In the genomic region with DNA sequence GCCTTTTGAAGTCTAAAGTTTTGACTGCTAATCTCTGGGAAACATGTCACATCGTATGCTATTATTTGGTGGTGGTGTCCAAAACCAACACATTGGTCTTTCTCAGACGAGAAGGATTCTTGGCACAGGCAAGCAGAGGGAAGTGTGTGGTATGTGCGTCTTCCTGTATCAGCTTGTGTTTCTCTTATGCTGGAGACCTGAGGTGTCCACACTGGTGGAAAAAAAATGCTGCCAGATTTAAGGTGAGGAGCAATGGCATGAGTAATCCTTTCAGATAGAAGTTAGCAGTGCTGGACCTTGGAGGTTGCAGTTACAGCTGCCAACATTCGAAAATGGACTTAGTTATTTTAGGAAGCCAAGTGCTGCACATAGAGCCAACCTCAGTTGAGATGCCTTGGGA, we compare ENCODE assay signal across 19 cellular contexts. TPM values are rescaled to one million over a fixed set of nuclear protein-coding genes. Genes with fewer than 3 reads are reported as not detected.
DNase-seq lines count a peak whose midpoint lies in the region; ATAC-seq and TF ChIP-seq lines count a peak whose summit lies in the region.
"Had no signal": no experiment of that assay in that cellular context is flagged by ENCODE, and none has a peak within 500 bp of the region (broad histone marks: within the 10 kb centered on the region; RNA-seq: fewer than 3 reads in every experiment).

No MANE protein-coding gene starts in this region.

- no peak overlapping the region for H2AFZ ChIP-seq in fibroblast of lung (ENCODE audit: low read length)
- no peak overlapping the region for H2AFZ ChIP-seq in osteoblast (ENCODE audit: low read length)

- ATAC-seq in stimulated activated naive CD8-positive, alpha-beta T cell treated with anti-CD3 and anti-CD28 coated beads, Interleukin-15, Interleukin-2, amounts not matched to agents 100 U/mL and 50 U/mL, for 24 hours, result no peak
- ATAC-seq: activated CD4-positive, alpha-beta T cell treated with anti-CD3 and anti-CD28 coated beads for 36 hours had no signal

- H3K4me1 ChIP-seq in adipocyte (ENCODE audit: control insufficient read depth, insufficient read depth, low read length) (peaks cover 26% of the 10 kb centered on the region), fibroblast of lung (ENCODE audit: control insufficient read depth, extremely low read depth, insufficient read depth, low read length) (peaks cover 2% of the 10 kb centered on the region), osteoblast (ENCODE audit: insufficient read depth, low read length) (peaks cover 40% of the 10 kb centered on the region)
- H3K4me1 ChIP-seq: right lobe of liver had no signal

- H4K20me1 ChIP-seq in fibroblast of lung (ENCODE audit: control insufficient read depth, extremely low read depth, insufficient read depth, low read length) (no peaks in the 10 kb centered on the region), osteoblast (ENCODE audit: insufficient read depth, low read length) (no peaks in the 10 kb centered on the region)

- H3K9ac ChIP-seq in adipocyte (ENCODE audit: low read length) (peak overlapping the region; percentile 50), fibroblast of lung (ENCODE audit: insufficient read depth, low read length) (no peak overlapping the region)

- no peaks in the 10 kb centered on the region for H3K79me2 ChIP-seq in fibroblast of lung (ENCODE audit: control insufficient read depth, insufficient read depth, low read length)
- no peaks in the 10 kb centered on the region for H3K79me2 ChIP-seq in osteoblast (ENCODE audit: insufficient read depth, low read length)

- H3K27ac ChIP-seq in fibroblast of lung (ENCODE audit: insufficient read depth, low read length) (no peak overlapping the region), osteoblast (ENCODE audit: low read depth, low read length) (peak overlapping the region; percentile 95)
- H3K27ac ChIP-seq: right lobe of liver had no signal

- TF ChIP-seq CTCF in AG10803 (conservative IDR thresholded peaks at IDR 0.05; ENCODE audit: low read length) (no peak), fibroblast of lung (conservative IDR thresholded peaks at IDR 0.05 in 1 of 2, IDR thresholded peaks at IDR 0.05 in 1 of 2; ENCODE audit: low read depth in 1 of 2, low read length in 2 of 2) (no peak), osteoblast (IDR thresholded peaks at IDR 0.05; ENCODE audit: extremely low read depth, low read depth, low read length) (no peak)

- DNase-seq in AG10803 (ENCODE audit: low read depth) (peak; percentile 44), adipocyte (ENCODE audit: low read depth) (no peak), fibroblast of lung (ENCODE audit: low read depth in 2 of 2) (peak in 1 of 2 donors; percentile 98), osteoblast (ENCODE audit: insufficient read length, low spot score, missing footprints) (no peak), DMS 273 treated with DMSO at 0.1 percent for 48 hours (lab: John Stamatoyannopoulos, UW) (no peak), Kasumi-1 (lab: John Stamatoyannopoulos, UW) (no peak)
- DNase-seq in stimulated activated naive CD8-positive, alpha-beta T cell treated with anti-CD3 and anti-CD28 coated beads, Interleukin-15, Interleukin-2, amounts not matched to agents 100 U/mL and 50 U/mL, for 24 hours, result no peak
- DNase-seq in stimulated activated CD4-positive, alpha-beta T cell treated with anti-CD3 and anti-CD28 coated beads, Interleukin-2, amount 100 ng/mL, for 24 hours, result no peak
- DNase-seq: activated CD4-positive, alpha-beta T cell treated with anti-CD3 and anti-CD28 coated beads for 36 hours; GOT3; KG1; kidney; NCI-H187; NCI-H526; right lobe of liver; SHP77 treated with DMSO at 0.1 percent for 48 hours; stomach; T-helper 9 cell had no signal

- H3K36me3 ChIP-seq in adipocyte (ENCODE audit: control insufficient read depth, insufficient read depth, low read length, severe bottlenecking), result no peaks in the 10 kb centered on the region
- H3K36me3 ChIP-seq in fibroblast of lung (ENCODE audit: control insufficient read depth, insufficient read depth, low read length), result no peaks in the 10 kb centered on the region
- H3K36me3 ChIP-seq in osteoblast (ENCODE audit: insufficient read depth, low read length), result no peaks in the 10 kb centered on the region
- H3K36me3 ChIP-seq: right lobe of liver, stomach had no signal

- peaks cover 4% of the 10 kb centered on the region for H3K9me3 ChIP-seq in adipocyte (ENCODE audit: control insufficient read depth, low read length)
- H3K9me3 ChIP-seq in fibroblast of lung (ENCODE audit: control insufficient read depth, insufficient read depth, low read depth, low read length), result no peaks in the 10 kb centered on the region
- no peaks in the 10 kb centered on the region for H3K9me3 ChIP-seq in osteoblast (ENCODE audit: low read depth, low read length)
- H3K9me3 ChIP-seq: A549, right lobe of liver, stomach had no signal

- H3K4me3 ChIP-seq in AG10803 (ENCODE audit: low read length), result no peak overlapping the region
- no peak overlapping the region for H3K4me3 ChIP-seq in adipocyte (ENCODE audit: low read length)
- no peak overlapping the region for H3K4me3 ChIP-seq in fibroblast of lung (replicated peaks in 1 of 4; ENCODE audit: control extremely low read depth in 1 of 4, insufficient read depth in 1 of 4, low read depth in 3 of 4, low read length in 4 of 4)
- no peak overlapping the region for H3K4me3 ChIP-seq in osteoblast (ENCODE audit: insufficient read depth, low read length)
- H3K4me3 ChIP-seq: A549, right lobe of liver, stomach had no signal

- H3K4me2 ChIP-seq in fibroblast of lung (ENCODE audit: extremely low read depth, insufficient read depth, low read length) (peak overlapping the region; percentile 32), osteoblast (ENCODE audit: insufficient read depth, low read length) (peak overlapping the region; percentile 59)

- H3K27me3 ChIP-seq in adipocyte (replicated peaks; ENCODE audit: control insufficient read depth, insufficient read depth, low read length) (peaks cover 7% of the 10 kb centered on the region), fibroblast of lung (ENCODE audit: control insufficient read depth, insufficient read depth, low read length) (peaks cover 7% of the 10 kb centered on the region), osteoblast (ENCODE audit: insufficient read depth, low read length) (no peaks in the 10 kb centered on the region)
- H3K27me3 ChIP-seq: right lobe of liver, stomach had no signal

RNA-seq across cellular contexts. Expression of gene FHL2, which starts 11.7 kb away (rescaled TPM):
- total RNA-seq in fibroblast of lung, result 120 and 144 TPM in 2 replicates
- polyA plus RNA-seq in fibroblast of lung, result 415 and 421 TPM in 2 replicates
- 318 and 323 TPM in 2 replicates for polyA plus RNA-seq in fibroblast of lung (2012)
- 483 and 485 TPM in 2 replicates for polyA minus RNA-seq in fibroblast of lung (ENCODE audit: low replicate concordance)
- 566 and 568 TPM in 2 replicates for total RNA-seq in osteoblast
